17 cellular contexts compared by ENCODE assay signal in genomic region chr1:231487019-231487418, GRCh38. TPM values are rescaled to one million over a fixed set of nuclear protein-coding genes. Genes with fewer than 3 reads are reported as not detected.
A peak's percentile ranks its signal among the peaks of the same experiment; 100 is the strongest.
DNase-seq lines count a peak whose midpoint lies in the region; ATAC-seq and TF ChIP-seq lines count a peak whose summit lies in the region.
"Had no signal": no experiment of that assay in that cellular context is flagged by ENCODE, and none has a peak within 500 bp of the region (broad histone marks: within the 10 kb centered on the region; RNA-seq: fewer than 3 reads in every experiment).

No MANE protein-coding gene starts in this region.

- in situ Hi-C loops in G401 (cut with HindIII; ENCODE audit: low sequenced_read_pairs), result no loop called here

- no peak overlapping the region for H3K27ac ChIP-seq in prostate gland
- H3K27ac ChIP-seq: cardiac muscle cell had no signal

- no peaks in the 10 kb centered on the region for H3K4me1 Mint-ChIP-seq in activated naive CD8-positive, alpha-beta T cell treated with anti-CD3 and anti-CD28 coated beads for 36 hours
- H3K4me1 Mint-ChIP-seq: activated CD8-positive, alpha-beta memory T cell treated with anti-CD3 and anti-CD28 coated beads, Interleukin-2, amount 10 ng/mL, durations not matched to agents 7 days and 5 days; activated naive CD4-positive, alpha-beta T cell treated with anti-CD3 and anti-CD28 coated beads, Interleukin-2, amount 10 ng/mL, durations not matched to agents 7 days and 5 days; IgD-negative memory B cell; T-cell had no signal

- no peaks in the 10 kb centered on the region for H3K36me3 Mint-ChIP-seq in activated naive CD8-positive, alpha-beta T cell treated with anti-CD3 and anti-CD28 coated beads for 36 hours
- H3K36me3 Mint-ChIP-seq: activated CD8-positive, alpha-beta memory T cell treated with anti-CD3 and anti-CD28 coated beads, Interleukin-2, amount 10 ng/mL, durations not matched to agents 7 days and 5 days; activated naive CD4-positive, alpha-beta T cell treated with anti-CD3 and anti-CD28 coated beads, Interleukin-2, amount 10 ng/mL, durations not matched to agents 7 days and 5 days; IgD-negative memory B cell; T-cell had no signal

- ATAC-seq in left ventricle myocardium superior, result no peak
- ATAC-seq: activated CD8-positive, alpha-beta memory T cell treated with anti-CD3 and anti-CD28 coated beads, Interleukin-2, amount 10 ng/mL, durations not matched to agents 7 days and 5 days; T-cell had no signal

- H3K4me1 ChIP-seq in adipocyte (ENCODE audit: control insufficient read depth, insufficient read depth, low read length) (no peaks in the 10 kb centered on the region), prostate gland (replicated peaks) (no peaks in the 10 kb centered on the region)
- H3K4me1 ChIP-seq: BE2C had no signal

- intact Hi-C loops in prostate gland (cut with DNase I), result no loop called here
- intact Hi-C loops in left ventricle myocardium superior (cut with micrococcal nuclease), result no loop called here

- no peaks in the 10 kb centered on the region for H3K9me3 Mint-ChIP-seq in activated naive CD8-positive, alpha-beta T cell treated with anti-CD3 and anti-CD28 coated beads for 36 hours
- H3K9me3 Mint-ChIP-seq: activated naive CD4-positive, alpha-beta T cell treated with anti-CD3 and anti-CD28 coated beads, Interleukin-2, amount 10 ng/mL, durations not matched to agents 7 days and 5 days; T-cell had no signal

- no peak for TF ChIP-seq CTCF in prostate gland (IDR thresholded peaks at IDR 0.05)

- H3K9me3 ChIP-seq in adipocyte (ENCODE audit: control insufficient read depth, low read length), result no peaks in the 10 kb centered on the region
- H3K9me3 ChIP-seq in prostate gland, result no peaks in the 10 kb centered on the region
- H3K9me3 ChIP-seq: BE2C had no signal

- H3K4me3 Mint-ChIP-seq in activated naive CD8-positive, alpha-beta T cell treated with anti-CD3 and anti-CD28 coated beads for 36 hours, result no peak overlapping the region
- H3K4me3 Mint-ChIP-seq: activated CD8-positive, alpha-beta memory T cell treated with anti-CD3 and anti-CD28 coated beads, Interleukin-2, amount 10 ng/mL, durations not matched to agents 7 days and 5 days; activated naive CD4-positive, alpha-beta T cell treated with anti-CD3 and anti-CD28 coated beads, Interleukin-2, amount 10 ng/mL, durations not matched to agents 7 days and 5 days; IgD-negative memory B cell; T-cell had no signal

- DNase-seq in COLO668 (lab: John Stamatoyannopoulos, UW; ENCODE audit: unreplicated experiment), result peak; percentile 12
- DNase-seq in HS-5 (ENCODE audit: low read depth), result peak; percentile 33
- peak; percentile 29 for DNase-seq in adipocyte (ENCODE audit: low read depth)
- DNase-seq in foreskin melanocyte, result peak; percentile 43
- DNase-seq in prostate gland (ENCODE audit: low spot score), result no peak
- no peak for DNase-seq in G401 (ENCODE audit: low spot score)
- DNase-seq in left ventricle myocardium superior, result no peak
- DNase-seq in activated naive CD8-positive, alpha-beta T cell treated with anti-CD3 and anti-CD28 coated beads for 36 hours, result no peak
- DNase-seq: activated CD8-positive, alpha-beta memory T cell treated with anti-CD3 and anti-CD28 coated beads, Interleukin-2, amount 10 ng/mL, durations not matched to agents 7 days and 5 days; activated naive CD4-positive, alpha-beta T cell treated with anti-CD3 and anti-CD28 coated beads, Interleukin-2, amount 10 ng/mL, durations not matched to agents 7 days and 5 days; BE2C; head of caudate nucleus; kidney glomerular epithelial cell; NCI-H510A treated with DMSO at 0.1 percent for 48 hours; T-cell had no signal

- H3K4me3 ChIP-seq in adipocyte (ENCODE audit: low read length) (no peak overlapping the region), prostate gland (no peak overlapping the region)
- H3K4me3 ChIP-seq: cardiac muscle cell had no signal

- peaks cover 17% of the 10 kb centered on the region for H3K27me3 Mint-ChIP-seq in activated naive CD8-positive, alpha-beta T cell treated with anti-CD3 and anti-CD28 coated beads for 36 hours
- H3K27me3 Mint-ChIP-seq: IgD-negative memory B cell had no signal

- WGBS in prostate gland, result 76% methylated on average over 1 of the region's 1 CpG

- no peak overlapping the region for H3K27ac Mint-ChIP-seq in activated naive CD8-positive, alpha-beta T cell treated with anti-CD3 and anti-CD28 coated beads for 36 hours
- H3K27ac Mint-ChIP-seq: activated CD8-positive, alpha-beta memory T cell treated with anti-CD3 and anti-CD28 coated beads, Interleukin-2, amount 10 ng/mL, durations not matched to agents 7 days and 5 days; activated naive CD4-positive, alpha-beta T cell treated with anti-CD3 and anti-CD28 coated beads, Interleukin-2, amount 10 ng/mL, durations not matched to agents 7 days and 5 days; IgD-negative memory B cell; T-cell had no signal

- no peak overlapping the region for H3K9ac ChIP-seq in adipocyte (ENCODE audit: low read length)

- no peak for TF ChIP-seq POLR2A in prostate gland (IDR thresholded peaks at IDR 0.05)

- H3K36me3 ChIP-seq in adipocyte (ENCODE audit: control insufficient read depth, insufficient read depth, low read length, severe bottlenecking) (no peaks in the 10 kb centered on the region), prostate gland (no peaks in the 10 kb centered on the region)
- H3K36me3 ChIP-seq: BE2C, cardiac muscle cell had no signal

- H3K27me3 ChIP-seq in adipocyte (replicated peaks; ENCODE audit: control insufficient read depth, insufficient read depth, low read length) (no peaks in the 10 kb centered on the region), prostate gland (replicated peaks; ENCODE audit: insufficient read depth) (no peaks in the 10 kb centered on the region)
- H3K27me3 ChIP-seq: BE2C, cardiac muscle cell had no signal

RNA-seq across cellular contexts. Expression of gene TSNAX, which starts 41.5 kb away (rescaled TPM):
- total RNA-seq in prostate gland, result 10 to 100 TPM; 23.5 to 41.2 TPM
- 27.4 and 28.0 TPM in 2 replicates for total RNA-seq in G401 (2014; rRNA removed; shearing (Covaris generic))
- 26.7 TPM for total RNA-seq in left ventricle myocardium superior
- total RNA-seq in activated naive CD8-positive, alpha-beta T cell treated with anti-CD3 and anti-CD28 coated beads for 36 hours, result 10 to 100 TPM; 48.5 to 48.8 TPM

Comparison
In these comparisons a context has a peak if more than half of its experiments do, and no peak if none do; other contexts are left out.
1. DNase-seq: peak in COLO668 (single experiment), HS-5 (single experiment), adipocyte (single experiment) and foreskin melanocyte (single experiment); none in prostate gland (single experiment), G401 (single experiment), left ventricle myocardium superior (single experiment) and activated naive CD8-positive, alpha-beta T cell treated with anti-CD3 and anti-CD28 coated beads for 36 hours (single experiment).